ENCODE assay signal across 8 cellular contexts in the genomic region with DNA sequence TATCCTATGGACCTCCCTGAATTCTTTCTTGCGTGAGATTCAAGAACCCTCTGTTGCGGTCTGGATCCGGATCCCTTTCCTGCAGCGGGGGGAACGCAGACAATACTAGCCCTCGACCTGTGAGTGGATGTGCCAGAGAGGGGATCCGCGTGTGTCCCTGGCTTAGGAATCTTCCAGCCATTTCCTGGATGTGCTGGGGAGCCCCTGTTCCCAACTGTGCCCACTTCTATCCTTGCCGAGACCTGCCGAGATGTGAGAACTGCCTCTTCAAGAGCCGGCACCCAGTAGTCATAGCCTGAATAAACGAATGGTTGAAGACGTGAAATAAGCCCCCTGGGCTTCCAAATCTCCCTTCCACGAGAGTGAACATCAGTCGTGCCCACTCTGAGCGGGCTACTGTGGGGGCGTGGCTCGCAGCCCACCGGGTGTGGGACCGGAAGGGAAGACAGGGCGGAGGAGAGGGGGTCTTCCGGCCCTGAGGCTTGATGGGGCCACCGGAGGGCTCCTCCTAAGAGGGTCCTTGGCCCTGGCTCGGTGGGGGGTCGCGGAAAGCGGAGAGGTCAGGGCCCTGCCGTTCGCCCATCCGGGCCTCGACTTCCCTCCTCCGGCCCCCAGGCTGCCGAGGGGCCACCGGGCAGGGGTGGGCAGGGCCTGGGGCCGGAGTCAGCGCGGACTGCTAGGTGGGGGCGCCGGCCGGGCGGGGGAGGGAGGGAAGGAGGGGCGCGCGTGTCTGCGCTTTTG. TPM values are rescaled to one million over a fixed set of nuclear protein-coding genes. Genes with fewer than 3 reads are reported as not detected.
DNase-seq lines count a peak whose midpoint lies in the region; ATAC-seq, FAIRE-seq and TF ChIP-seq lines count a peak whose summit lies in the region.

No MANE protein-coding gene starts in this region.

- H3K36me3 Mint-ChIP-seq in neural progenitor cell: peaks cover 9% of the 10 kb centered on the region

- H3K4me2 ChIP-seq in neural progenitor cell: peak overlapping the region; percentile 88

- H3F3A ChIP-seq in neural progenitor cell (ENCODE audit: low read depth): peaks cover 47% of the 10 kb centered on the region

- peaks cover 9% of the 10 kb centered on the region for H3K27me3 Mint-ChIP-seq in neural progenitor cell (ENCODE audit: insufficient read depth, low read depth)

- peaks cover 3% of the 10 kb centered on the region for H3K9me3 Mint-ChIP-seq in neural progenitor cell

- H3K27ac Mint-ChIP-seq in neural progenitor cell: no peak overlapping the region

- H3K4me1 ChIP-seq in neural progenitor cell: peaks cover 44% of the 10 kb centered on the region
- H3K4me1 ChIP-seq in adrenal gland (replicated peaks in 1 of 2): peaks cover 6 to 15% of the 10 kb centered on the region in 2 donors

- H3K79me2 ChIP-seq in neural progenitor cell (ENCODE audit: low read depth): peaks cover 21% of the 10 kb centered on the region

- TF ChIP-seq POLR2A in NB4 (IDR thresholded peaks at IDR 0.05; ENCODE audit: extremely low read depth, insufficient read length): no peak
- TF ChIP-seq POLR2A in adrenal gland (IDR thresholded peaks at IDR 0.05): no peak

- H3K9me3 ChIP-seq in neural progenitor cell (ENCODE audit: low read depth) (no peaks in the 10 kb centered on the region), adrenal gland (replicated peaks in 1 of 3) (no peaks in the 10 kb centered on the region)

- no peak for FAIRE-seq in urothelium cell line (lab: Jason Lieb, UNC)

- TF ChIP-seq CTCF in NB4 (IDR thresholded peaks at IDR 0.05; ENCODE audit: low read depth, low read length) (no peak), epithelial cell of esophagus (IDR thresholded peaks at IDR 0.05; ENCODE audit: insufficient read depth, low read depth, low read length, missing control alignments) (no peak), neural progenitor cell (IDR thresholded peaks at IDR 0.05) (no peak), adrenal gland (IDR thresholded peaks at IDR 0.05) (no peak)

- H3K4me1 Mint-ChIP-seq in neural progenitor cell: peaks cover 25% of the 10 kb centered on the region

- peaks cover 5% of the 10 kb centered on the region for H3K36me3 ChIP-seq in neural progenitor cell
- no peaks in the 10 kb centered on the region for H3K36me3 ChIP-seq in adrenal gland (replicated peaks in 1 of 2)

- WGBS in adrenal gland, 4 donors: 24 to 57% (median 39%) methylated on average over 15 to 44 of the region's 45 CpGs

- H3K4me3 Mint-ChIP-seq in neural progenitor cell: peak overlapping the region; percentile 93

- H3K27ac ChIP-seq in neural progenitor cell: no peak overlapping the region
- no peak overlapping the region for H3K27ac ChIP-seq in adrenal gland

- no peaks in the 10 kb centered on the region for H4K20me1 ChIP-seq in neural progenitor cell (ENCODE audit: low read depth)

- H3K27me3 ChIP-seq in neural progenitor cell (no peaks in the 10 kb centered on the region), adrenal gland (no peaks in the 10 kb centered on the region)

- peak overlapping the region; percentile 50 for H3K4me3 ChIP-seq in NB4 (ENCODE audit: low read depth, low read length)
- H3K4me3 ChIP-seq in epithelial cell of esophagus (ENCODE audit: low read length): peak overlapping the region; percentile 50
- H3K4me3 ChIP-seq in neural progenitor cell: peak overlapping the region; percentile 100
- peak overlapping the region in 2 of 4 donors; percentile 45 to 95 for H3K4me3 ChIP-seq in adrenal gland

- intact Hi-C loops in adrenal gland (cut with DNase I): no loop called here

- DNase-seq in NCI-H146 (lab: John Stamatoyannopoulos, UW) (peak; percentile 30), NCI-H146 treated with DMSO at 0.1 percent for 48 hours (lab: John Stamatoyannopoulos, UW; ENCODE audit: unreplicated experiment) (no peak), NB4 (ENCODE audit: low read depth) (no peak), epithelial cell of esophagus (ENCODE audit: low read depth) (no peak), neural progenitor cell (ENCODE audit: low spot score) (peak; percentile 68), urothelium cell line (ENCODE audit: low spot score) (no peak), adrenal gland (no peak)

- H3K9ac ChIP-seq in neural progenitor cell: no peak overlapping the region

- ATAC-seq in HG03135 (IDR thresholded peaks at IDR 0.05; ENCODE audit: unreplicated experiment): no peak

- H2AFZ ChIP-seq in neural progenitor cell (replicated peaks): peak overlapping the region; percentile 87

RNA-seq across cellular contexts. Expression of gene CCDC136, which starts 1.3 kb away (rescaled TPM):
- 93.6 and 115 TPM in 2 replicates for total RNA-seq in neural progenitor cell (ENCODE audit: low replicate concordance)
- total RNA-seq in adrenal gland: 1 to 10 TPM in 7 of 8 donors, under 1 TPM in 1; 0.35 to 6.2 (median 3.9) TPM
- 10 to 100 TPM in 1 of 3 donors, 1 to 10 TPM in 2; 4.0 to 10.9 (median 5.3) TPM for polyA plus RNA-seq in adrenal gland

RNA-seq across cellular contexts. Expression of gene OPN1SW, which starts 14.9 kb away (rescaled TPM):
- total RNA-seq in neural progenitor cell (ENCODE audit: low replicate concordance): 0.46 TPM in 1 of 2 replicates, not detected in the other
- total RNA-seq in adrenal gland: not detected
- not detected for polyA plus RNA-seq in adrenal gland

RNA-seq across cellular contexts. Expression of gene FLNC, which starts 39.7 kb away (rescaled TPM):
- total RNA-seq in neural progenitor cell (ENCODE audit: low replicate concordance): 6.7 and 23.7 TPM in 2 replicates
- 1 to 10 TPM in 7 of 8 donors, under 1 TPM in 1; 0.90 to 4.1 (median 2.6) TPM for total RNA-seq in adrenal gland
- polyA plus RNA-seq in adrenal gland: 1 to 10 TPM in 2 of 3 donors, under 1 TPM in 1; 0.66 to 2.3 (median 1.8) TPM

RNA-seq across cellular contexts. Expression of gene CALU, which starts 51.3 kb away (rescaled TPM):
- total RNA-seq in neural progenitor cell (ENCODE audit: low replicate concordance) (176 and 234 TPM in 2 replicates), adrenal gland (100 to 1,000 TPM in 2 of 8 donors, 10 to 100 TPM in 6; 56.7 to 151 (median 86.9) TPM)
- polyA plus RNA-seq in adrenal gland: 100 to 1,000 TPM in 1 of 3 donors, 10 to 100 TPM in 2; 16.0 to 199 (median 27.1) TPM

Comparison
In these comparisons a context has a peak if more than half of its experiments do, and no peak if none do; other contexts are left out.
1. DNase-seq: peak in NCI-H146 (single experiment) and neural progenitor cell (single experiment); none in NCI-H146 treated with DMSO at 0.1 percent for 48 hours (single experiment), NB4 (single experiment), epithelial cell of esophagus (single experiment), urothelium cell line (single experiment) and adrenal gland (0 of 7).
2. RNA of gene CCDC136, which starts 1.3 kb away (total RNA-seq): 93.6 to 115 TPM in neural progenitor cell; 0.35 to 6.2 TPM in adrenal gland; every median in the first group is over 10 times any median in the second.